ENCODE assay signal across 7 cellular contexts in the genomic region with DNA sequence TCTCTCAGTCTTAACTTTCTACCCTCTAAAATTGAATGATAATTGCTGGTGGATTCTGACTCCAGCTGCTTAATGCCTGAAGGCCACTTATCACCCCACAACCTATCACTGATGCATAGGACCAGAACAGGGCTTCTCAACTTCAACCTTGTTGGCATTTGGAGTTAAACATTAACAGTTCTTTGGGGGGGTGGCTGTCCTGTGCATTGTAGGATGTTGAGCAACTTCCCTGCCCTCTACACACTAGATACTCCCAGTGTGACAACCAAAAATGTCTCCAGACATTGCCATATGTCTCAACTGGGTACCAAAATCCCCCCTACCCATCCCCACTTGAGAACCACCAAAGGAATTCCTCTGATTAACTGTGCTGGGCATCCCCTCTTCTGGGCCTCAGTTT.
"Had no signal": no experiment of that assay in that cellular context is flagged by ENCODE, and none has a peak within 500 bp of the region (broad histone marks: within the 10 kb centered on the region; RNA-seq: fewer than 3 reads in every experiment).

No MANE protein-coding gene starts in this region.

- H3K27ac ChIP-seq: HL-60 had no signal

- H3K27ac Mint-ChIP-seq: GM23338, H9 had no signal

- DNase-seq: H9, HCEC 1CT, IMR-90, KG1 had no signal

- H3K4me3 Mint-ChIP-seq: GM23338, H9 had no signal

- ATAC-seq: GM23338, K562 had no signal

- H3K4me3 ChIP-seq: GM23338, K562 had no signal

- H3K9me3 Mint-ChIP-seq: GM23338, H9 had no signal
